ENCODE assay signal across 8 cellular contexts in genomic region chr4:77052352-77052751, GRCh38.
A peak's percentile ranks its signal among the peaks of the same experiment; 100 is the strongest.
DNase-seq lines count a peak whose midpoint lies in the region; ATAC-seq, FAIRE-seq and TF ChIP-seq lines count a peak whose summit lies in the region.

No MANE protein-coding gene starts in this region.

- no peaks in the 10 kb centered on the region for H3K27me3 ChIP-seq in RWPE2 (ENCODE audit: insufficient read depth, poor library complexity, severe bottlenecking)

- DNase-seq in AG09309 (ENCODE audit: low read depth) (no peak), GM19239 (ENCODE audit: insufficient read length, low spot score) (no peak), RWPE2 (ENCODE audit: low spot score) (no peak), iPS DF 4.7 (ENCODE audit: extremely low read depth, low spot score) (peak; percentile 44), amniotic stem cell (lab: John Stamatoyannopoulos, UW) (no peak), retina (no peak)
- DNase-seq in activated naive CD4-positive, alpha-beta T cell (lab: John Stamatoyannopoulos, UW), result peak in 3 of 4 experiments; percentile 32 to 55 (median 38)
- peak; percentile 20 to 51 (median 22) for DNase-seq in stimulated activated CD4-positive, alpha-beta T cell treated with anti-CD3 and anti-CD28 coated beads, TNF-alpha, amount 100 ng/mL, for 1 hour (ENCODE audit: low read depth in 3 of 3, low spot score in 1 of 3)

- H3K27ac ChIP-seq in RWPE2 (ENCODE audit: poor library complexity, severe bottlenecking), result no peak overlapping the region

- peak; percentile 60 for TF ChIP-seq CTCF in AG09309 (IDR thresholded peaks at IDR 0.05; ENCODE audit: control insufficient read depth, insufficient read depth, low read depth, low read length, missing control alignments)
- TF ChIP-seq CTCF in RWPE2 (IDR thresholded peaks at IDR 0.05; ENCODE audit: poor library complexity, severe bottlenecking), result peak; percentile 75

- H3K4me3 ChIP-seq in AG09309 (ENCODE audit: control insufficient read depth, low read depth, low read length), result no peak overlapping the region
- H3K4me3 ChIP-seq in RWPE2 (ENCODE audit: severe bottlenecking), result no peak overlapping the region

- H3K36me3 ChIP-seq in RWPE2 (ENCODE audit: low read depth), result peaks cover 97% of the 10 kb centered on the region

- H3K9me3 ChIP-seq in RWPE2 (ENCODE audit: severe bottlenecking), result no peaks in the 10 kb centered on the region

- peaks cover 24% of the 10 kb centered on the region for H3K4me1 ChIP-seq in RWPE2 (ENCODE audit: insufficient read depth, poor library complexity, severe bottlenecking)

- peak; percentile 33 for ATAC-seq in RWPE2 (ENCODE audit: low read depth)

- peak; percentile 82 for FAIRE-seq in GM19239 (lab: Jason Lieb, UNC)

Comparison
In these comparisons a context has a peak if more than half of its experiments do, and no peak if none do; other contexts are left out.
1. DNase-seq: peak in activated naive CD4-positive, alpha-beta T cell (3 of 4), iPS DF 4.7 (single experiment) and stimulated activated CD4-positive, alpha-beta T cell treated with anti-CD3 and anti-CD28 coated beads, TNF-alpha, amount 100 ng/mL, for 1 hour (3 of 3); none in AG09309 (single experiment), GM19239 (single experiment), RWPE2 (single experiment), amniotic stem cell (single experiment) and retina (single experiment).